Comparison of ENCODE assay signal across 20 cellular contexts in the genomic region with DNA sequence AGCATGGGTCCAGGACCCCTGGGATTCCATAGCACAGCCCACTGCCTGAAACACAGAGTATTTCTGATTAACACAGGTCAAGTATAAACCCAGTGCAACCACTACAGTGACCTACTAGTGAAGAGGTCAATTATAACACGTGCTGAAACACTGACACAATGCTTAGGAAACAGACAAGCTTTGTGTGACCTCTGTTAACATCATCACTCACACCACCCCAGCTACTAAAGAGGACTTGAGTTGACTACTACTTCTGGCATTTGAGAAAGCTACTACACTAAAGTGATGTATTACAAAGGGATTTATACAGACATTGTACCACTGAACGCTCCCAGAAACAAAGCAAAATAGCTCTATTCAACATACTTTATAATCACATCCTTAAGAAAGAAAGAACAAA.
DNase-seq lines count a peak whose midpoint lies in the region; ATAC-seq and TF ChIP-seq lines count a peak whose summit lies in the region.
"Had no signal": no experiment of that assay in that cellular context is flagged by ENCODE, and none has a peak within 500 bp of the region (broad histone marks: within the 10 kb centered on the region; RNA-seq: fewer than 3 reads in every experiment).

No MANE protein-coding gene starts in this region.

- POLR2A ChIA-PET in MCF 10A (lab: Yijun Ruan, JAX), result no interaction called here

- no peaks in the 10 kb centered on the region for H3F3A ChIP-seq in SU-DHL-6 (ENCODE audit: insufficient read depth)

- H3K9me3 ChIP-seq in SU-DHL-6 (ENCODE audit: insufficient read depth, low read length), result no peaks in the 10 kb centered on the region
- no peaks in the 10 kb centered on the region for H3K9me3 ChIP-seq in H9 (ENCODE audit: control insufficient read depth, low read depth, low read length)
- no peaks in the 10 kb centered on the region for H3K9me3 ChIP-seq in tibial nerve

- H3K36me3 ChIP-seq in SU-DHL-6 (ENCODE audit: low read length) (no peaks in the 10 kb centered on the region), tibial nerve (no peaks in the 10 kb centered on the region)
- H3K36me3 ChIP-seq: Peyer's patch had no signal

- H3K14ac ChIP-seq in H9 (ENCODE audit: insufficient read depth, low read length), result no peak overlapping the region

- H2BK15ac ChIP-seq in H9 (ENCODE audit: low read depth, low read length), result no peak overlapping the region

- H3K27ac Mint-ChIP-seq in H9 (no peak overlapping the region), MCF 10A (ENCODE audit: low read depth, unreplicated experiment) (no peak overlapping the region)
- H3K27ac Mint-ChIP-seq: CD8-positive, alpha-beta memory T cell had no signal

- H4K20me1 ChIP-seq in SU-DHL-6 (ENCODE audit: low read depth, low read length), result no peaks in the 10 kb centered on the region
- H4K20me1 ChIP-seq in H9 (ENCODE audit: control insufficient read depth, insufficient read depth, insufficient read length), result no peaks in the 10 kb centered on the region

- no peak overlapping the region for H4K5ac ChIP-seq in H9 (ENCODE audit: insufficient read length, low read depth, low read length)

- DNase-seq in COLO829 (ENCODE audit: low spot score), result peak; percentile 3
- DNase-seq in foreskin fibroblast, result peak; percentile 57 to 70
- no peak for DNase-seq in sciatic nerve (ENCODE audit: low spot score)
- no peak for DNase-seq in H9
- no peak for DNase-seq in MCF 10A (ENCODE audit: unreplicated experiment)
- no peak for DNase-seq in tibial nerve (ENCODE audit: low spot score in 2 of 2)
- DNase-seq: 8988T; C1 segment of cervical spinal cord; CD8-positive, alpha-beta memory T cell; EL; Karpas-422; NCI-H1694 treated with DMSO at 0.1 percent for 48 hours; NCI-H2081 treated with DMSO at 0.1 percent for 48 hours; NCI-H2171 treated with DMSO at 0.1 percent for 48 hours; NCI-H524 treated with DMSO at 0.1 percent for 48 hours; NCI-H82; Peyer's patch had no signal

- no CpG with 5 or more reads among the region's 2 CpGs for WGBS in H9 (ENCODE audit: extremely low coverage, insufficient read length, low lambda C conversion rate)
- WGBS in tibial nerve, 2 donors, result 37 to 41% methylated on average over 2 of the region's 2 CpGs

- no peak for TF ChIP-seq EP300 in tibial nerve (IDR thresholded peaks at IDR 0.05)

- H3K36me3 Mint-ChIP-seq in H9 (ENCODE audit: insufficient read depth in 1 of 3, low read depth in 3 of 3) (no peaks in the 10 kb centered on the region), MCF 10A (ENCODE audit: insufficient read depth, unreplicated experiment) (no peaks in the 10 kb centered on the region)
- H3K36me3 Mint-ChIP-seq: CD8-positive, alpha-beta memory T cell had no signal

- no peak overlapping the region for H2BK120ac ChIP-seq in H9 (ENCODE audit: low read depth, low read length, poor library complexity, severe bottlenecking)

- no peak overlapping the region for H3K23ac ChIP-seq in H9 (ENCODE audit: insufficient read length, low read depth, low read length)

- no peaks in the 10 kb centered on the region for H3K4me1 Mint-ChIP-seq in H9
- no peaks in the 10 kb centered on the region for H3K4me1 Mint-ChIP-seq in MCF 10A (ENCODE audit: insufficient read depth, unreplicated experiment)
- H3K4me1 Mint-ChIP-seq: CD8-positive, alpha-beta memory T cell had no signal

- H3K4me2 ChIP-seq in SU-DHL-6 (ENCODE audit: low read depth, low read length, poor library complexity, severe bottlenecking) (no peak overlapping the region), H9 (ENCODE audit: insufficient read depth, insufficient read length, low read length) (no peak overlapping the region)

- no peak overlapping the region for H3K18ac ChIP-seq in H9 (ENCODE audit: insufficient read length, low read depth, low read length)

- H3K79me1 ChIP-seq in H9 (ENCODE audit: insufficient read depth, low read depth, low read length, poor library complexity, severe bottlenecking), result no peaks in the 10 kb centered on the region

- H3K79me2 ChIP-seq in SU-DHL-6 (ENCODE audit: insufficient read depth, low read length) (no peaks in the 10 kb centered on the region), H9 (ENCODE audit: insufficient read depth, low read length) (no peaks in the 10 kb centered on the region)

- H3K4me1 ChIP-seq in H9 (ENCODE audit: insufficient read depth, low read length), result no peaks in the 10 kb centered on the region
- no peaks in the 10 kb centered on the region for H3K4me1 ChIP-seq in tibial nerve
- H3K4me1 ChIP-seq: Peyer's patch had no signal

- H3K9ac ChIP-seq in SU-DHL-6 (ENCODE audit: low read length) (no peak overlapping the region), H9 (ENCODE audit: extremely low read depth, insufficient read length, low read length) (no peak overlapping the region)

- H4K91ac ChIP-seq in H9 (ENCODE audit: insufficient read length, low read depth, low read length), result no peak overlapping the region

- H2BK12ac ChIP-seq in H9 (ENCODE audit: insufficient read length, low read depth, low read length), result no peak overlapping the region

- H3K56ac ChIP-seq in H9 (ENCODE audit: insufficient read length, low read depth, low read length), result no peak overlapping the region

- H2AK5ac ChIP-seq in H9 (ENCODE audit: insufficient read length, low read length), result no peak overlapping the region

- no peak overlapping the region for H3K4ac ChIP-seq in H9 (ENCODE audit: low read depth, low read length)

- intact Hi-C loops in sciatic nerve (cut with DNase I) (no loop called here), MCF 10A (cut with micrococcal nuclease) (no loop called here)

- H3K27me3 ChIP-seq in SU-DHL-6 (ENCODE audit: low read length) (no peaks in the 10 kb centered on the region), H9 (ENCODE audit: insufficient read depth, low read length) (no peaks in the 10 kb centered on the region), tibial nerve (no peaks in the 10 kb centered on the region)
- H3K27me3 ChIP-seq: Peyer's patch had no signal

- TF ChIP-seq POLR2A in tibial nerve (IDR thresholded peaks at IDR 0.05), result no peak

- H2AFZ ChIP-seq in SU-DHL-6 (ENCODE audit: low read depth, low read length, severe bottlenecking) (peak overlapping the region; percentile 58), H9 (ENCODE audit: low read length) (no peak overlapping the region)

- H3K27me3 Mint-ChIP-seq in H9 (ENCODE audit: low read depth) (no peaks in the 10 kb centered on the region), MCF 10A (ENCODE audit: insufficient read depth, unreplicated experiment) (no peaks in the 10 kb centered on the region)
- H3K27me3 Mint-ChIP-seq: CD8-positive, alpha-beta memory T cell had no signal

- ATAC-seq in sciatic nerve, result peak; percentile 28
- no peak for ATAC-seq in GM21825 (IDR thresholded peaks at IDR 0.05; ENCODE audit: unreplicated experiment)
- ATAC-seq: HCT116 had no signal

- H2BK5ac ChIP-seq in H9 (ENCODE audit: insufficient read length, low read length), result no peak overlapping the region

- H3K9me2 ChIP-seq in SU-DHL-6 (replicated peaks; ENCODE audit: insufficient read depth, low read length), result no peaks in the 10 kb centered on the region

- no TSS peak for BruUV-seq in MCF 10A (replicated peaks; lab: Mats Ljungman, UMichigan)

- H3K27ac ChIP-seq in SU-DHL-6 (ENCODE audit: low read depth, low read length) (no peak overlapping the region), H9 (ENCODE audit: insufficient read length, low read depth, low read length) (no peak overlapping the region), tibial nerve (no peak overlapping the region)
- H3K27ac ChIP-seq: Peyer's patch had no signal

- no peak overlapping the region for H3K4me3 Mint-ChIP-seq in H9
- no peak overlapping the region for H3K4me3 Mint-ChIP-seq in MCF 10A (ENCODE audit: unreplicated experiment)
- H3K4me3 Mint-ChIP-seq: CD8-positive, alpha-beta memory T cell had no signal

- H4K8ac ChIP-seq in H9 (replicated peaks; ENCODE audit: insufficient read length, low read depth, low read length), result no peak overlapping the region

- CTCF ChIA-PET in MCF 10A (lab: Yijun Ruan, JAX), result interaction anchor here (0.7 kb wide), 2 partner anchors 11 to 80 kb away, joined by 3 to 4 read pairs; no protein-coding TSS in a partner anchor

- no peak overlapping the region for H3T11ph ChIP-seq in H9 (ENCODE audit: low read length)

- no peak overlapping the region for H3K4me3 ChIP-seq in SU-DHL-6 (ENCODE audit: insufficient read depth, low read length, poor library complexity, severe bottlenecking)
- no peak overlapping the region for H3K4me3 ChIP-seq in foreskin fibroblast (ENCODE audit: low read depth in 1 of 2, low read length in 2 of 2)
- H3K4me3 ChIP-seq in tibial nerve, result no peak overlapping the region
- H3K4me3 ChIP-seq: Peyer's patch had no signal

- H3K23me2 ChIP-seq in H9 (ENCODE audit: insufficient read length, low read depth, low read length, poor library complexity, severe bottlenecking), result no peaks in the 10 kb centered on the region

- H3K9me3 Mint-ChIP-seq in H9 (no peaks in the 10 kb centered on the region), MCF 10A (ENCODE audit: unreplicated experiment) (no peaks in the 10 kb centered on the region)

- TF ChIP-seq CTCF in SU-DHL-6 (IDR thresholded peaks at IDR 0.05; ENCODE audit: insufficient read depth, low read length, poor library complexity, severe bottlenecking) (no peak), foreskin fibroblast (IDR thresholded peaks at IDR 0.05; ENCODE audit: low read depth, low read length) (no peak), H9 (conservative IDR thresholded peaks at IDR 0.05) (no peak), MCF 10A (IDR thresholded peaks at IDR 0.05; ENCODE audit: unreplicated experiment) (no peak), tibial nerve (IDR thresholded peaks at IDR 0.05) (no peak)

- no peak overlapping the region for H2BK20ac ChIP-seq in H9 (ENCODE audit: low read depth, low read length, poor library complexity, severe bottlenecking)

Comparison
In these comparisons a context has a peak if more than half of its experiments do, and no peak if none do; other contexts are left out.
1. DNase-seq: peak in COLO829 (single experiment) and foreskin fibroblast (2 of 2); none in sciatic nerve (single experiment), H9 (single experiment), MCF 10A (single experiment) and tibial nerve (0 of 2).